Comparison of ENCODE assay signal across 20 cellular contexts in the genomic region with DNA sequence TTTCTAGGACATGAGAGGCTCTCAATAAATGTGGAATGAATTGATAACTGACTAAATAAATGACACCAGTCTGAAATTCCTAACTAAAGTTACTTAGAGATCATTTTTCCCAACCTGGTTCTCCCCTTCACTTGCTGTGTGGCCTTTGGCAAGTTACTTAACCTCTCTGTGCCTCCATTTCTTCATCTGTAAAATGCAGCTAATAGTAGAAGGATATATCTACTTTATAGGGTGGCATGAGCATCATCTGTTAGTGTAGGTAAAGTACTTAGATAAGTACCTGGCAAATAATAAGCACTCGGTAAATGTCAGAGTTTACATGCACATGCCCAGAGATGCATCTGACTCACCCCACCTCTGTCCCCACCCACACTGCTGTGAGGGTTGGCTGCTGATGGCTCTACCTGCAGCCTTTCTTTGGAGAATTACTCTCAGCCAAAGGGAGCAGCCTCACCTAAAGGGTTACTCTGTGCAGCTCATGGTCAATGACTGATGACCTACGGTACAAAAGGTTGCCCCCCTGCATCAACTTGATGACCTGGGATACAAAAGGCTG.
DNase-seq lines count a peak whose midpoint lies in the region; ATAC-seq, FAIRE-seq and TF ChIP-seq lines count a peak whose summit lies in the region.
"Had no signal": no experiment of that assay in that cellular context is flagged by ENCODE, and none has a peak within 500 bp of the region (broad histone marks: within the 10 kb centered on the region; RNA-seq: fewer than 3 reads in every experiment).

No MANE protein-coding gene starts in this region.

- no TSS peak for BruUV-seq in PC-3 (replicated peaks; lab: Mats Ljungman, UMichigan)

- H2AFZ ChIP-seq in PC-3 (ENCODE audit: low read length), result no peak overlapping the region

- H3K27ac Mint-ChIP-seq in WTC11, result no peak overlapping the region

- H3K4me1 Mint-ChIP-seq in WTC11, result peaks cover 16% of the 10 kb centered on the region

- ATAC-seq in PC-3 (no peak; the same call in 1 of the 2 replicates), WTC11 (no peak)

- H3K4me1 ChIP-seq in PC-3 (ENCODE audit: insufficient read depth, low read length) (peaks cover 51% of the 10 kb centered on the region), neutrophil (ENCODE audit: control insufficient read depth in 1 of 2, insufficient read depth in 1 of 2, low read depth in 1 of 2, low read length in 1 of 2) (peaks cover 44 to 55% of the 10 kb centered on the region in 2 experiments)

- CTCF ChIA-PET in PC-3 (lab: Charles Lee), result no interaction called here
- CTCF ChIA-PET in WTC11 (lab: Charles Lee), result interaction anchor here (0.8 to 2.0 kb wide), 3 partner anchors 174 to 309 kb away, joined by 3 to 6 read pairs (median 3); no protein-coding TSS in a partner anchor

- H3K79me2 ChIP-seq in PC-3 (ENCODE audit: low read length), result no peaks in the 10 kb centered on the region

- no peak overlapping the region for H3K9ac ChIP-seq in PC-3 (ENCODE audit: low read length)

- FAIRE-seq in GM12892 (lab: Jason Lieb, UNC), result no peak
- FAIRE-seq: GM19239 had no signal

- H3K27me3 Mint-ChIP-seq in WTC11 (ENCODE audit: low read depth), result no peaks in the 10 kb centered on the region; the same call in 1 of the 2 replicates

- H3F3A ChIP-seq in PC-3 (ENCODE audit: low read length, unreplicated experiment), result no peaks in the 10 kb centered on the region

- no peak overlapping the region for H3K4me2 ChIP-seq in PC-3 (ENCODE audit: low read length)

- H3K27me3 ChIP-seq in PC-3 (ENCODE audit: low read length), result no peaks in the 10 kb centered on the region
- H3K27me3 ChIP-seq in neutrophil, result no peaks in the 10 kb centered on the region
- H3K27me3 ChIP-seq: SJSA1 had no signal

- DNase-seq in DMS53 (lab: John Stamatoyannopoulos, UW) (peak; percentile 41), DMS53 treated with DMSO at 0.1 percent for 48 hours (lab: John Stamatoyannopoulos, UW; ENCODE audit: unreplicated experiment) (no peak), PC-3 (peak; percentile 58), epithelial cell of esophagus (ENCODE audit: low read depth) (peak; percentile 84), cardiac septum (ENCODE audit: low spot score) (no peak), GM12892 (ENCODE audit: insufficient read length) (no peak), WTC11 (ENCODE audit: low spot score) (no peak)
- DNase-seq: DMS 273 treated with DMSO at 0.1 percent for 48 hours, GF-D8, HCEC 1CT, KBM-7, NCI-H1417 treated with DMSO at 0.1 percent for 48 hours, NCI-H187 treated with DMSO at 0.1 percent for 48 hours, NCI-H345, NCI-H524 treated with DMSO at 0.1 percent for 48 hours had no signal

- no peaks in the 10 kb centered on the region for H3K9me2 ChIP-seq in PC-3 (replicated peaks; ENCODE audit: low read length)

- POLR2A ChIA-PET in PC-3 (lab: Charles Lee; ENCODE audit: unreplicated experiment), result no interaction called here
- POLR2A ChIA-PET in WTC11 (lab: Charles Lee), result no interaction called here

- H4K20me1 ChIP-seq in PC-3 (ENCODE audit: low read length), result no peaks in the 10 kb centered on the region

- no peaks in the 10 kb centered on the region for H3K9me3 ChIP-seq in PC-3 (ENCODE audit: low read length)
- H3K9me3 ChIP-seq in neutrophil, result no peaks in the 10 kb centered on the region
- H3K9me3 ChIP-seq: SJSA1 had no signal

- no peaks in the 10 kb centered on the region for H3K36me3 Mint-ChIP-seq in WTC11
- H3K36me3 Mint-ChIP-seq: CD14-positive monocyte had no signal

- H3K4me3 ChIP-seq in PC-3 (ENCODE audit: low read length) (no peak overlapping the region), epithelial cell of esophagus (ENCODE audit: low read length) (no peak overlapping the region), neutrophil (ENCODE audit: low read depth in 1 of 2, low read length in 1 of 2) (no peak overlapping the region)
- H3K4me3 ChIP-seq: SJSA1 had no signal

- intact Hi-C loops in PC-3 (cut with micrococcal nuclease) (no loop called here), cardiac septum (cut with DNase I) (no loop called here)

- peaks cover 3% of the 10 kb centered on the region; the same call in 1 of the 2 replicates for H3K9me3 Mint-ChIP-seq in WTC11
- H3K9me3 Mint-ChIP-seq: CD14-positive monocyte had no signal

- no peak for TF ChIP-seq CTCF in PC-3 (conservative IDR thresholded peaks at IDR 0.05; ENCODE audit: low read depth, low read length)
- TF ChIP-seq CTCF in epithelial cell of esophagus (IDR thresholded peaks at IDR 0.05; ENCODE audit: insufficient read depth, low read depth, low read length, missing control alignments), result no peak
- TF ChIP-seq CTCF in neutrophil (IDR thresholded peaks at IDR 0.05), result no peak
- no peak for TF ChIP-seq CTCF in WTC11 (IDR thresholded peaks at IDR 0.05)

- no peak for TF ChIP-seq POLR2A in GM12892 (IDR thresholded peaks at IDR 0.05; ENCODE audit: low read depth, low read length)

- H3K36me3 ChIP-seq in PC-3 (ENCODE audit: low read depth, low read length), result no peaks in the 10 kb centered on the region
- no peaks in the 10 kb centered on the region for H3K36me3 ChIP-seq in neutrophil
- H3K36me3 ChIP-seq: SJSA1 had no signal

- H3K4me3 Mint-ChIP-seq in WTC11, result no peak overlapping the region
- H3K4me3 Mint-ChIP-seq: CD14-positive monocyte had no signal

- no peak overlapping the region for H3K27ac ChIP-seq in PC-3 (ENCODE audit: low read length)
- peak overlapping the region; percentile 54 for H3K27ac ChIP-seq in neutrophil
- H3K27ac ChIP-seq: 22Rv1, SJSA1 had no signal

TF ChIP-seq in WTC11, 78 proteins besides CTCF, POLR2A, EP300 and RAD21:
- TF ChIP-seq, protein P1, sequence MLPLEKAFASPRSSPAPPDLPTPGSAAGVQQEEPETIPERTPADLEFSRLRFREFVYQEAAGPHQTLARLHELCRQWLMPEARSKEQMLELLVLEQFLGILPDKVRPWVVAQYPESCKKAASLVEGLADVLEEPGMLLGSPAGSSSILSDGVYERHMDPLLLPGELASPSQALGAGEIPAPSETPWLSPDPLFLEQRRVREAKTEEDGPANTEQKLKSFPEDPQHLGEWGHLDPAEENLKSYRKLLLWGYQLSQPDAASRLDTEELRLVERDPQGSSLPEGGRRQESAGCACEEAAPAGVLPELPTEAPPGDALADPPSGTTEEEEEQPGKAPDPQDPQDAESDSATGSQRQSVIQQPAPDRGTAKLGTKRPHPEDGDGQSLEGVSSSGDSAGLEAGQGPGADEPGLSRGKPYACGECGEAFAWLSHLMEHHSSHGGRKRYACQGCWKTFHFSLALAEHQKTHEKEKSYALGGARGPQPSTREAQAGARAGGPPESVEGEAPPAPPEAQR (CRISPR knock-in tag; IDR thresholded peaks at IDR 0.05), result no peak
TF ChIP-seq in WTC11: peak in this region for 0.

Comparison
In these comparisons a context has a peak if more than half of its experiments do, and no peak if none do; other contexts are left out.
1. DNase-seq: peak in DMS53 (single experiment), PC-3 (single experiment) and epithelial cell of esophagus (single experiment); none in DMS53 treated with DMSO at 0.1 percent for 48 hours (single experiment), cardiac septum (single experiment), GM12892 (single experiment) and WTC11 (single experiment).